Comparison of ENCODE assay signal across 9 cellular contexts in genomic region chr13:79307866-79308298, GRCh38.
A peak's percentile ranks its signal among the peaks of the same experiment; 100 is the strongest.
DNase-seq lines count a peak whose midpoint lies in the region; ATAC-seq lines count a peak whose summit lies in the region.
"Had no signal": no experiment of that assay in that cellular context is flagged by ENCODE, and none has a peak within 500 bp of the region (broad histone marks: within the 10 kb centered on the region; RNA-seq: fewer than 3 reads in every experiment).

No MANE protein-coding gene starts in this region.

- H3K4me3 Mint-ChIP-seq in activated T-helper 17 cell treated with anti-CD3 and anti-CD28 coated beads, Interleukin-2, amount 50 U/mL, for 72 hours: no peak overlapping the region

- peak overlapping the region; percentile 18 for H3K27ac Mint-ChIP-seq in activated T-helper 17 cell treated with anti-CD3 and anti-CD28 coated beads, Interleukin-2, amount 50 U/mL, for 72 hours

- no peaks in the 10 kb centered on the region for H3K4me1 Mint-ChIP-seq in activated T-helper 17 cell treated with anti-CD3 and anti-CD28 coated beads, Interleukin-2, amount 50 U/mL, for 72 hours

- DNase-seq in myocyte (ENCODE audit: low read depth) (peak; percentile 81), SW 1271 (lab: John Stamatoyannopoulos, UW) (no peak), HUDEP-2 (lab: John Stamatoyannopoulos, UW; ENCODE audit: unreplicated experiment in 76 of 76) (no peak), DMS79 (lab: John Stamatoyannopoulos, UW) (no peak)
- no peak for DNase-seq in stimulated activated naive CD4-positive, alpha-beta T cell treated with Interleukin-2 at 50 U/mL for 16 hours (lab: John Stamatoyannopoulos, UW)
- DNase-seq: NCI-H2029 had no signal

- H3K9me3 Mint-ChIP-seq in activated T-helper 17 cell treated with anti-CD3 and anti-CD28 coated beads, Interleukin-2, amount 50 U/mL, for 72 hours: no peaks in the 10 kb centered on the region

- H3K36me3 Mint-ChIP-seq in activated T-helper 17 cell treated with anti-CD3 and anti-CD28 coated beads, Interleukin-2, amount 50 U/mL, for 72 hours (ENCODE audit: low read depth): no peaks in the 10 kb centered on the region

- H3K27me3 Mint-ChIP-seq in activated T-helper 17 cell treated with anti-CD3 and anti-CD28 coated beads, Interleukin-2, amount 50 U/mL, for 72 hours: peaks cover 3% of the 10 kb centered on the region

- ATAC-seq in GM18870 (IDR thresholded peaks at IDR 0.05; ENCODE audit: unreplicated experiment) (peak; percentile 66), HG02763 (IDR thresholded peaks at IDR 0.05; ENCODE audit: unreplicated experiment) (peak; percentile 48)
- ATAC-seq in activated T-helper 17 cell treated with anti-CD3 and anti-CD28 coated beads, Interleukin-2, amount 50 U/mL, for 72 hours (replicated peaks): peak; percentile 78
